7 cellular contexts compared by ENCODE assay signal in the genomic region with DNA sequence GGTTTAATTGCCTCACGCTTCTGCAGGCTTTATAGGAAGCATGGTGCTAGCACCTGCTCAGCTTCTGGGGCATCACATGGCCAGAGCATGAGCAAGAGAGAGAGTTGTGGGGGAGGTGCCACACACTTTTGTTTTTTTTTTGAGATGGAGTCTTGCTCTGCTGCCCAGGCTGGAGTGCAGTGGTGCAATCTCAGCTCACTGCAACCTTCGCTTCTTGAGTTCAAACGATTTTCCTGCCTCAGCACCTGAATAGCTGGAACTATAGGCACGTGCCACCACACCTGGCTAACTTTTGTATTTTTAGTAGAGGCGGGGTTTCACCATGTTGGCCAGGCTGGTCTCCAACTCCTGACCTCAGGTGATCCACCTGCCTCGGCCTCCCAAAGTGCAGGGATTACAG.
DNase-seq lines count a peak whose midpoint lies in the region; ATAC-seq and TF ChIP-seq lines count a peak whose summit lies in the region.
"Not testable (repeated sequence)": the region's sequence is repeated elsewhere in the genome, so short reads cannot be mapped to it uniquely, and the experiment has no call there.

No MANE protein-coding gene starts in this region.

- peaks cover 32% of the 10 kb centered on the region for H3K4me1 ChIP-seq in CD8-positive, alpha-beta memory T cell (ENCODE audit: insufficient read depth, low read length)

- H3K9me3 Mint-ChIP-seq in CD8-positive, alpha-beta memory T cell = peaks cover 13 to 17% (median 13%) of the 10 kb centered on the region in 5 donors
- peaks cover 14% of the 10 kb centered on the region for H3K9me3 Mint-ChIP-seq in WTC11
- not testable (repeated sequence) for H3K9me3 Mint-ChIP-seq in activated CD8-positive, alpha-beta memory T cell treated with anti-CD3 and anti-CD28 coated beads, Interleukin-2, amount 10 ng/mL, durations not matched to agents 7 days and 5 days (ENCODE audit: low read depth); central memory CD8-positive, alpha-beta T cell; memory B cell
- H3K9me3 Mint-ChIP-seq in activated naive CD4-positive, alpha-beta T cell treated with anti-CD3 and anti-CD28 coated beads, Interleukin-2, amount 50 U/mL, for 24 hours = peaks cover 11% of the 10 kb centered on the region
- H3K9me3 Mint-ChIP-seq in stimulated activated memory B cell treated with anti-CD40 and anti-IgM and Interleukin-4, amounts not matched to agents 10 μg/mL and 1 μg/mL and 100 μg/mL, for 72 hours = peaks cover 14% of the 10 kb centered on the region

- peak overlapping the region; percentile 29 to 97 (median 53) for H3K27ac Mint-ChIP-seq in CD8-positive, alpha-beta memory T cell
- H3K27ac Mint-ChIP-seq in WTC11 = not testable (repeated sequence)
- peak overlapping the region; percentile 19 for H3K27ac Mint-ChIP-seq in activated CD8-positive, alpha-beta memory T cell treated with anti-CD3 and anti-CD28 coated beads, Interleukin-2, amount 10 ng/mL, durations not matched to agents 7 days and 5 days
- peak overlapping the region; percentile 89 for H3K27ac Mint-ChIP-seq in activated naive CD4-positive, alpha-beta T cell treated with anti-CD3 and anti-CD28 coated beads, Interleukin-2, amount 50 U/mL, for 24 hours
- peak overlapping the region; percentile 42 for H3K27ac Mint-ChIP-seq in central memory CD8-positive, alpha-beta T cell (ENCODE audit: low read depth)
- H3K27ac Mint-ChIP-seq in memory B cell = peak overlapping the region; percentile 72
- peak overlapping the region; percentile 1 for H3K27ac Mint-ChIP-seq in stimulated activated memory B cell treated with anti-CD40 and anti-IgM and Interleukin-4, amounts not matched to agents 10 μg/mL and 1 μg/mL and 100 μg/mL, for 72 hours

- not testable (repeated sequence) for H3K4me3 Mint-ChIP-seq in CD8-positive, alpha-beta memory T cell; WTC11; activated CD8-positive, alpha-beta memory T cell treated with anti-CD3 and anti-CD28 coated beads, Interleukin-2, amount 10 ng/mL, durations not matched to agents 7 days and 5 days; activated naive CD4-positive, alpha-beta T cell treated with anti-CD3 and anti-CD28 coated beads, Interleukin-2, amount 50 U/mL, for 24 hours; central memory CD8-positive, alpha-beta T cell; memory B cell; stimulated activated memory B cell treated with anti-CD40 and anti-IgM and Interleukin-4, amounts not matched to agents 10 μg/mL and 1 μg/mL and 100 μg/mL, for 72 hours

- TF ChIP-seq CTCF in WTC11 (IDR thresholded peaks at IDR 0.05) = not testable (repeated sequence)

- H3K27ac ChIP-seq in CD8-positive, alpha-beta memory T cell (ENCODE audit: low read depth, low read length) = not testable (repeated sequence)

- peaks cover 29% of the 10 kb centered on the region for H3K36me3 ChIP-seq in CD8-positive, alpha-beta memory T cell (ENCODE audit: insufficient read depth, low read length)

- DNase-seq in CD8-positive, alpha-beta memory T cell; WTC11 (ENCODE audit: low spot score); activated CD8-positive, alpha-beta memory T cell treated with anti-CD3 and anti-CD28 coated beads, Interleukin-2, amount 10 ng/mL, durations not matched to agents 7 days and 5 days; central memory CD8-positive, alpha-beta T cell (ENCODE audit: low spot score in 2 of 2); memory B cell (ENCODE audit: low spot score in 2 of 2): not testable (repeated sequence)

- H3K36me3 Mint-ChIP-seq in CD8-positive, alpha-beta memory T cell = peaks cover 50 to 80% (median 57%) of the 10 kb centered on the region in 3 donors
- H3K36me3 Mint-ChIP-seq in WTC11 = peaks cover 42% of the 10 kb centered on the region
- peaks cover 80% of the 10 kb centered on the region for H3K36me3 Mint-ChIP-seq in activated CD8-positive, alpha-beta memory T cell treated with anti-CD3 and anti-CD28 coated beads, Interleukin-2, amount 10 ng/mL, durations not matched to agents 7 days and 5 days
- H3K36me3 Mint-ChIP-seq in activated naive CD4-positive, alpha-beta T cell treated with anti-CD3 and anti-CD28 coated beads, Interleukin-2, amount 50 U/mL, for 24 hours = peaks cover 60% of the 10 kb centered on the region
- peaks cover 55% of the 10 kb centered on the region for H3K36me3 Mint-ChIP-seq in central memory CD8-positive, alpha-beta T cell (ENCODE audit: insufficient read depth)
- H3K36me3 Mint-ChIP-seq in memory B cell = peaks cover 52% of the 10 kb centered on the region
- peaks cover 71% of the 10 kb centered on the region for H3K36me3 Mint-ChIP-seq in stimulated activated memory B cell treated with anti-CD40 and anti-IgM and Interleukin-4, amounts not matched to agents 10 μg/mL and 1 μg/mL and 100 μg/mL, for 72 hours

- not testable (repeated sequence) for ATAC-seq in WTC11; activated CD8-positive, alpha-beta memory T cell treated with anti-CD3 and anti-CD28 coated beads, Interleukin-2, amount 10 ng/mL, durations not matched to agents 7 days and 5 days; central memory CD8-positive, alpha-beta T cell (replicated peaks; ENCODE audit: extremely low read depth, poor library complexity, severe bottlenecking); memory B cell (ENCODE audit: low read depth); stimulated activated memory B cell treated with anti-CD40 and anti-IgM and Interleukin-4, amounts not matched to agents 10 μg/mL and 1 μg/mL and 100 μg/mL, for 72 hours

- peaks cover 44 to 64% (median 53%) of the 10 kb centered on the region in 3 donors for H3K4me1 Mint-ChIP-seq in CD8-positive, alpha-beta memory T cell
- not testable (repeated sequence) for H3K4me1 Mint-ChIP-seq in WTC11
- peaks cover 44% of the 10 kb centered on the region for H3K4me1 Mint-ChIP-seq in activated CD8-positive, alpha-beta memory T cell treated with anti-CD3 and anti-CD28 coated beads, Interleukin-2, amount 10 ng/mL, durations not matched to agents 7 days and 5 days
- peaks cover 71% of the 10 kb centered on the region for H3K4me1 Mint-ChIP-seq in activated naive CD4-positive, alpha-beta T cell treated with anti-CD3 and anti-CD28 coated beads, Interleukin-2, amount 50 U/mL, for 24 hours
- peaks cover 39% of the 10 kb centered on the region for H3K4me1 Mint-ChIP-seq in central memory CD8-positive, alpha-beta T cell
- peaks cover 18% of the 10 kb centered on the region for H3K4me1 Mint-ChIP-seq in memory B cell
- H3K4me1 Mint-ChIP-seq in stimulated activated memory B cell treated with anti-CD40 and anti-IgM and Interleukin-4, amounts not matched to agents 10 μg/mL and 1 μg/mL and 100 μg/mL, for 72 hours = peaks cover 27% of the 10 kb centered on the region

- not testable (repeated sequence) for H3K4me3 ChIP-seq in CD8-positive, alpha-beta memory T cell (ENCODE audit: low read length)

- not testable (repeated sequence) for H3K27me3 ChIP-seq in CD8-positive, alpha-beta memory T cell (ENCODE audit: insufficient read depth, low read length, poor library complexity, severe bottlenecking)

- not testable (repeated sequence) for H3K27me3 Mint-ChIP-seq in CD8-positive, alpha-beta memory T cell; WTC11 (ENCODE audit: low read depth); activated CD8-positive, alpha-beta memory T cell treated with anti-CD3 and anti-CD28 coated beads, Interleukin-2, amount 10 ng/mL, durations not matched to agents 7 days and 5 days; activated naive CD4-positive, alpha-beta T cell treated with anti-CD3 and anti-CD28 coated beads, Interleukin-2, amount 50 U/mL, for 24 hours; central memory CD8-positive, alpha-beta T cell; memory B cell; stimulated activated memory B cell treated with anti-CD40 and anti-IgM and Interleukin-4, amounts not matched to agents 10 μg/mL and 1 μg/mL and 100 μg/mL, for 72 hours

- H3K9me3 ChIP-seq in CD8-positive, alpha-beta memory T cell (ENCODE audit: low read length) = not testable (repeated sequence)

- POLR2A ChIA-PET in CD8-positive, alpha-beta memory T cell (lab: Charles Lee); WTC11 (lab: Charles Lee): not testable (repeated sequence)

- CTCF ChIA-PET in CD8-positive, alpha-beta memory T cell (lab: Charles Lee); WTC11 (lab: Charles Lee); activated CD8-positive, alpha-beta memory T cell treated with anti-CD3 and anti-CD28 coated beads, Interleukin-2, amount 10 ng/mL, durations not matched to agents 7 days and 5 days (lab: Charles Lee): not testable (repeated sequence)

TF ChIP-seq in WTC11, 78 proteins besides CTCF, POLR2A, EP300 and RAD21:
- TF ChIP-seq ZNF121 (CRISPR knock-in tag; IDR thresholded peaks at IDR 0.05) = 0 out of 2 replicates have a peak, but pooled peaks have one; percentile 36
